ENCODE assay signal across 8 cellular contexts in the genomic region with DNA sequence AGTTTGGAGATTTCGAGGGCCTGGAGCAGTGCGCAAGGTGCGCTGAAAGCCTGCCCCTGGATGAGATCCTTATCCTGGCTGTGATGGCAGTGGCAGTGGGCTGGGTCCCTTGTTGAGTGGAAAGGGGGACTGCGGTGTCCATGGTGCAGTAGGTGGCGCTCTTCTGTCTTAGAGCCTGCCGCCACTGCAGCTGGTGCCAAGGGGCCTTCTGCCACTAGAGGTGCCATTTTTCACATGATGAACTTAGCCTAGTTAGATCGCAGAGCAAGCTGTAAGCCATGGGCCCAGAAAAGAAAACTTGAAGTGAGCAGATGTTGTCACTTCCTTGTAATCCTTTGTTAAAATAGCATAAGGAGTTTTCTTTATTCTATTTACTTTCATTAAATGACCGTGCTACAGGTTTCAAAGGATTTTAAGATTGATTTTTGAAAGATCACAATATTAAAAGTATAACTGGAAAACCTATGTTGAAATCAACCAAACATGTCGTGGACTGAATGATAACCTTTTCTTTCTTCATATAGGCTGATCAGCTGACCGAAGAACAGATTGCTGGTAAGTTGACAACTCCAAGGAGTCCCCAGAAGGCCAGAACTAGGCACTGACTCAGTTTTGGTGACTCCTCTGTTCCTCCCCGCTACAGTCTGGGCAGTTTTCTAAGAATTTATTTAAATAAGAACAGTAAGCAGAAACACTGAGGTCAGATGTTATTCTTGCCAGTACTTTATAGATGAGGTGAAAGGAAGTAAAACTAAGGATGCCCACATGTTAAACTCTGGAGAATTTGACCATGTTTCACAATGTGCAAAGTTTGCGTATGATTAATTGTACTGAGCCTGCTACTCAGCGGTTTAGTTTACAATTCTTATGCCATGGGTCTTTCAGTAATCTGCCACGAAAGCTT. TPM values are rescaled to one million over a fixed set of nuclear protein-coding genes. Genes with fewer than 3 reads are reported as not detected.
DNase-seq lines count a peak whose midpoint lies in the region; ATAC-seq, FAIRE-seq and TF ChIP-seq lines count a peak whose summit lies in the region.

No MANE protein-coding gene starts in this region.

- no peaks in the 10 kb centered on the region for H3K27me3 ChIP-seq in BE2C
- no peaks in the 10 kb centered on the region for H3K27me3 ChIP-seq in liver (ENCODE audit: control insufficient read depth in 4 of 4, insufficient read depth in 4 of 4, low read length in 3 of 4)

- peak overlapping the region; percentile 86 for H3K4me3 ChIP-seq in BE2C (ENCODE audit: low read depth, low read length)
- peak overlapping the region in 1 of 3 donors; percentile 10 for H3K4me3 ChIP-seq in liver (ENCODE audit: low read depth in 1 of 3, low read length in 3 of 3)

- H3K4me1 ChIP-seq in BE2C = no peaks in the 10 kb centered on the region
- H3K4me1 ChIP-seq in liver (ENCODE audit: control insufficient read depth in 4 of 4, insufficient read depth in 4 of 4, low read length in 3 of 4) = peaks cover 7 to 33% (median 21%) of the 10 kb centered on the region in 4 donors

- H3K36me3 ChIP-seq in BE2C (peaks cover 49% of the 10 kb centered on the region), liver (ENCODE audit: control insufficient read depth in 4 of 4, insufficient read depth in 3 of 4, low read depth in 1 of 4, low read length in 3 of 4) (peaks cover 11 to 36% (median 32%) of the 10 kb centered on the region in 4 donors)

- 28% methylated on average over 14 of the region's 14 CpGs for whole genome bisulfite sequencing in liver

- H3K27ac ChIP-seq in cingulate gyrus (ENCODE audit: low read depth, low read length) (peak overlapping the region; percentile 78), liver (ENCODE audit: low read depth in 1 of 2, low read length in 2 of 2) (peak overlapping the region; percentile 47 to 83)

- H3K9me3 ChIP-seq in BE2C = no peaks in the 10 kb centered on the region
- no peaks in the 10 kb centered on the region for H3K9me3 ChIP-seq in liver (ENCODE audit: control insufficient read depth in 4 of 4, low read length in 3 of 4)

- DNase-seq in BE2C = peak; percentile 93
- peak; percentile 76 for DNase-seq in GM19239 (ENCODE audit: insufficient read length, low spot score)
- DNase-seq in NCI-H510A treated with DMSO at 0.1 percent for 48 hours (lab: John Stamatoyannopoulos, UW) = peak; percentile 97
- DNase-seq in activated CD4-positive, alpha-beta T cell treated with anti-CD3 and anti-CD28 coated beads for 48 hours = peak; percentile 90
- DNase-seq in stimulated activated CD4-positive, alpha-beta T cell treated with anti-CD3 and anti-CD28 coated beads, Interleukin-2, amount 100 ng/mL, for 4 hours (ENCODE audit: low read depth) = peak; percentile 78

- peak overlapping the region; percentile 21 to 54 for H3K9ac ChIP-seq in liver (ENCODE audit: low read depth in 1 of 2, low read length in 2 of 2)

- peak; percentile 89 for FAIRE-seq in GM19239 (lab: Jason Lieb, UNC)

- TF ChIP-seq CTCF in BE2C (IDR thresholded peaks at IDR 0.05; ENCODE audit: low read depth, low read length) (peak; percentile 100), liver (IDR thresholded peaks at IDR 0.05; ENCODE audit: low read depth, low read length, missing input control) (peak; percentile 100)

- peak; percentile 51 for ATAC-seq in HG03442 (IDR thresholded peaks at IDR 0.05; ENCODE audit: unreplicated experiment)

- TF ChIP-seq RAD21 in liver (IDR thresholded peaks at IDR 0.05) = peak; percentile 94 to 97

TF ChIP-seq in liver, 16 proteins besides CTCF, POLR2A, EP300 and RAD21:
- TF ChIP-seq ATF3 (IDR thresholded peaks at IDR 0.05) (no peak), HNF4G (IDR thresholded peaks at IDR 0.05) (no peak), YY1 (IDR thresholded peaks at IDR 0.05) (peak; percentile 55), RXRA (IDR thresholded peaks at IDR 0.05) (peak; percentile 30 to 61), EGR1 (IDR thresholded peaks at IDR 0.05; ENCODE audit: low read depth in 2 of 2) (no peak), TAF1 (conservative IDR thresholded peaks at IDR 0.05) (no peak), HNF4A (conservative IDR thresholded peaks at IDR 0.05) (peak; percentile 36 to 46), FOXA1 (IDR thresholded peaks at IDR 0.05) (no peak), NR2F2 (IDR thresholded peaks at IDR 0.05) (no peak), FOXA2 (IDR thresholded peaks at IDR 0.05) (no peak), GABPA (IDR thresholded peaks at IDR 0.05 in 1 of 2, conservative IDR thresholded peaks at IDR 0.05 in 1 of 2) (no peak), JUND (IDR thresholded peaks at IDR 0.05) (no peak), SP1 (IDR thresholded peaks at IDR 0.05) (no peak)
- TF ChIP-seq, protein P1, sequence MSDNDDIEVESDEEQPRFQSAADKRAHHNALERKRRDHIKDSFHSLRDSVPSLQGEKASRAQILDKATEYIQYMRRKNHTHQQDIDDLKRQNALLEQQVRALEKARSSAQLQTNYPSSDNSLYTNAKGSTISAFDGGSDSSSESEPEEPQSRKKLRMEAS (IDR thresholded peaks at IDR 0.05) = peak; percentile 11
- TF ChIP-seq, protein P2, sequence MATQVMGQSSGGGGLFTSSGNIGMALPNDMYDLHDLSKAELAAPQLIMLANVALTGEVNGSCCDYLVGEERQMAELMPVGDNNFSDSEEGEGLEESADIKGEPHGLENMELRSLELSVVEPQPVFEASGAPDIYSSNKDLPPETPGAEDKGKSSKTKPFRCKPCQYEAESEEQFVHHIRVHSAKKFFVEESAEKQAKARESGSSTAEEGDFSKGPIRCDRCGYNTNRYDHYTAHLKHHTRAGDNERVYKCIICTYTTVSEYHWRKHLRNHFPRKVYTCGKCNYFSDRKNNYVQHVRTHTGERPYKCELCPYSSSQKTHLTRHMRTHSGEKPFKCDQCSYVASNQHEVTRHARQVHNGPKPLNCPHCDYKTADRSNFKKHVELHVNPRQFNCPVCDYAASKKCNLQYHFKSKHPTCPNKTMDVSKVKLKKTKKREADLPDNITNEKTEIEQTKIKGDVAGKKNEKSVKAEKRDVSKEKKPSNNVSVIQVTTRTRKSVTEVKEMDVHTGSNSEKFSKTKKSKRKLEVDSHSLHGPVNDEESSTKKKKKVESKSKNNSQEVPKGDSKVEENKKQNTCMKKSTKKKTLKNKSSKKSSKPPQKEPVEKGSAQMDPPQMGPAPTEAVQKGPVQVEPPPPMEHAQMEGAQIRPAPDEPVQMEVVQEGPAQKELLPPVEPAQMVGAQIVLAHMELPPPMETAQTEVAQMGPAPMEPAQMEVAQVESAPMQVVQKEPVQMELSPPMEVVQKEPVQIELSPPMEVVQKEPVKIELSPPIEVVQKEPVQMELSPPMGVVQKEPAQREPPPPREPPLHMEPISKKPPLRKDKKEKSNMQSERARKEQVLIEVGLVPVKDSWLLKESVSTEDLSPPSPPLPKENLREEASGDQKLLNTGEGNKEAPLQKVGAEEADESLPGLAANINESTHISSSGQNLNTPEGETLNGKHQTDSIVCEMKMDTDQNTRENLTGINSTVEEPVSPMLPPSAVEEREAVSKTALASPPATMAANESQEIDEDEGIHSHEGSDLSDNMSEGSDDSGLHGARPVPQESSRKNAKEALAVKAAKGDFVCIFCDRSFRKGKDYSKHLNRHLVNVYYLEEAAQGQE (IDR thresholded peaks at IDR 0.05) = peak; percentile 29
- TF ChIP-seq, protein P3, sequence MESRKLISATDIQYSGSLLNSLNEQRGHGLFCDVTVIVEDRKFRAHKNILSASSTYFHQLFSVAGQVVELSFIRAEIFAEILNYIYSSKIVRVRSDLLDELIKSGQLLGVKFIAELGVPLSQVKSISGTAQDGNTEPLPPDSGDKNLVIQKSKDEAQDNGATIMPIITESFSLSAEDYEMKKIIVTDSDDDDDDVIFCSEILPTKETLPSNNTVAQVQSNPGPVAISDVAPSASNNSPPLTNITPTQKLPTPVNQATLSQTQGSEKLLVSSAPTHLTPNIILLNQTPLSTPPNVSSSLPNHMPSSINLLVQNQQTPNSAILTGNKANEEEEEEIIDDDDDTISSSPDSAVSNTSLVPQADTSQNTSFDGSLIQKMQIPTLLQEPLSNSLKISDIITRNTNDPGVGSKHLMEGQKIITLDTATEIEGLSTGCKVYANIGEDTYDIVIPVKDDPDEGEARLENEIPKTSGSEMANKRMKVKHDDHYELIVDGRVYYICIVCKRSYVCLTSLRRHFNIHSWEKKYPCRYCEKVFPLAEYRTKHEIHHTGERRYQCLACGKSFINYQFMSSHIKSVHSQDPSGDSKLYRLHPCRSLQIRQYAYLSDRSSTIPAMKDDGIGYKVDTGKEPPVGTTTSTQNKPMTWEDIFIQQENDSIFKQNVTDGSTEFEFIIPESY (IDR thresholded peaks at IDR 0.05) = no peak

RNA-seq across cellular contexts. Expression of gene CALM1, which starts 3.0 kb away (rescaled TPM):
- 274 TPM for polyA plus RNA-seq in BE2C (2012; ENCODE audit: insufficient read depth, insufficient read length, low read depth)
- 100 to 1,000 TPM; 146 to 156 TPM for total RNA-seq in liver
- 100 to 1,000 TPM; 176 to 517 TPM for polyA plus RNA-seq in liver
